1 cellular context compared by ENCODE assay signal in the genomic region with DNA sequence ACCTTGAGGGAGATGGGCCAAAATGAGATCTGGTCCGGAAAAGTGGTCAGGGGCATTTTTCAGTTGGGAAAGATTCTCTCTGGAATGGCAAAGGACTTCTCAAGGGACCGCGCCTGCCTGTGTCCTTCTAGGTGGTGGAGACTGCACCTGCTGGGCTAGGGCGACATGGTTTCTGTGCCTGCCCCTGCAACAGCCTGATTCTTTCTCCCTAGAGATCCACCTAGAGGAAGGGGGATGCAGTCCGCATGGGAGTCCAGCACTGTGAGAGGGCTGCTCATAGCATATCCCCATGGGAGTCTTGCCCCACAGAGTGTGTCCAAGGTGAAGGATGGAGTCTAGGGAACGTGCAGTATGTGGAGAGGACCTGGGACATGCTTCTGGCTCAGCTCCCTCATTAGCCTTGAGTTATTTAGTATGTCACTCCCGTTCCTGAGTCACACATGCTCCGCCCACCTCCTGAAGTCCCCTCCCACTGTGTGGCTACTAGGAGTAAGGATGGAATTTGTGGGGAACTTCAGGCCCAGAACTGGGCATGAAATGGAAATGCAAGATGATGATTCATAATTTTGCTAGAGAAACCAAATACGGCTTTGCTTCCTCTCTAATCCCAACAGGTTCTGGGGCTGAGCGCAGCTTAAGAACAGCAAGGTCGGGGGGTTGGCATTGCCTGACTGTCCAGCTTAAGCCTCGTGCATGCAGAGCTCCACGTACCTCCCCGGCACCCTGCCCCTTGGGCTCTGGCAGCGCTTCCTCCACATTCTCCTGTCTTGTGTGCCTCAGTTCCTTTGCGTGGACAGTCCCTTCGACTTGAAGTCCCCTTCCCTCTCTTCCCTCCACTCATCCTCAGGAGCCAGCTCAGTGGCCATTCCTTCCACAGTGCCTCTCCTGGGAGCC.
TF ChIP-seq lines count a peak whose summit lies in the region.

No MANE protein-coding gene starts in this region.

TF ChIP-seq in HEK293, 187 proteins besides CTCF, POLR2A, EP300 and RAD21 (continued from another document):
- TF ChIP-seq, protein P1, sequence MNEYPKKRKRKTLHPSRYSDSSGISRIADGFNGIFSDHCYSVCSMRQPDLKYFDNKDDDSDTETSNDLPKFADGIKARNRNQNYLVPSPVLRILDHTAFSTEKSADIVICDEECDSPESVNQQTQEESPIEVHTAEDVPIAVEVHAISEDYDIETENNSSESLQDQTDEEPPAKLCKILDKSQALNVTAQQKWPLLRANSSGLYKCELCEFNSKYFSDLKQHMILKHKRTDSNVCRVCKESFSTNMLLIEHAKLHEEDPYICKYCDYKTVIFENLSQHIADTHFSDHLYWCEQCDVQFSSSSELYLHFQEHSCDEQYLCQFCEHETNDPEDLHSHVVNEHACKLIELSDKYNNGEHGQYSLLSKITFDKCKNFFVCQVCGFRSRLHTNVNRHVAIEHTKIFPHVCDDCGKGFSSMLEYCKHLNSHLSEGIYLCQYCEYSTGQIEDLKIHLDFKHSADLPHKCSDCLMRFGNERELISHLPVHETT (tag by site-specific recombination; IDR thresholded peaks at IDR 0.05): no peak
- TF ChIP-seq ZNF10 (tag by site-specific recombination; IDR thresholded peaks at IDR 0.05): peak; percentile 14; the same call in 1 of the 2 replicates
- TF ChIP-seq, protein P2, sequence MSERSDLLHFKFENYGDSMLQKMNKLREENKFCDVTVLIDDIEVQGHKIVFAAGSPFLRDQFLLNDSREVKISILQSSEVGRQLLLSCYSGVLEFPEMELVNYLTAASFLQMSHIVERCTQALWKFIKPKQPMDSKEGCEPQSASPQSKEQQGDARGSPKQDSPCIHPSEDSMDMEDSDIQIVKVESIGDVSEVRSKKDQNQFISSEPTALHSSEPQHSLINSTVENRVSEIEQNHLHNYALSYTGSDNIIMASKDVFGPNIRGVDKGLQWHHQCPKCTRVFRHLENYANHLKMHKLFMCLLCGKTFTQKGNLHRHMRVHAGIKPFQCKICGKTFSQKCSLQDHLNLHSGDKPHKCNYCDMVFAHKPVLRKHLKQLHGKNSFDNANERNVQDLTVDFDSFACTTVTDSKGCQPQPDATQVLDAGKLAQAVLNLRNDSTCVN (tag by site-specific recombination; optimal IDR thresholded peaks at IDR 0.05): no peak
- TF ChIP-seq, protein P3, sequence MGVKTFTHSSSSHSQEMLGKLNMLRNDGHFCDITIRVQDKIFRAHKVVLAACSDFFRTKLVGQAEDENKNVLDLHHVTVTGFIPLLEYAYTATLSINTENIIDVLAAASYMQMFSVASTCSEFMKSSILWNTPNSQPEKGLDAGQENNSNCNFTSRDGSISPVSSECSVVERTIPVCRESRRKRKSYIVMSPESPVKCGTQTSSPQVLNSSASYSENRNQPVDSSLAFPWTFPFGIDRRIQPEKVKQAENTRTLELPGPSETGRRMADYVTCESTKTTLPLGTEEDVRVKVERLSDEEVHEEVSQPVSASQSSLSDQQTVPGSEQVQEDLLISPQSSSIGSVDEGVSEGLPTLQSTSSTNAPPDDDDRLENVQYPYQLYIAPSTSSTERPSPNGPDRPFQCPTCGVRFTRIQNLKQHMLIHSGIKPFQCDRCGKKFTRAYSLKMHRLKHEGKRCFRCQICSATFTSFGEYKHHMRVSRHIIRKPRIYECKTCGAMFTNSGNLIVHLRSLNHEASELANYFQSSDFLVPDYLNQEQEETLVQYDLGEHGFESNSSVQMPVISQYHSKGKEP (tag by site-specific recombination; IDR thresholded peaks at IDR 0.05): no peak
- TF ChIP-seq, protein P4, sequence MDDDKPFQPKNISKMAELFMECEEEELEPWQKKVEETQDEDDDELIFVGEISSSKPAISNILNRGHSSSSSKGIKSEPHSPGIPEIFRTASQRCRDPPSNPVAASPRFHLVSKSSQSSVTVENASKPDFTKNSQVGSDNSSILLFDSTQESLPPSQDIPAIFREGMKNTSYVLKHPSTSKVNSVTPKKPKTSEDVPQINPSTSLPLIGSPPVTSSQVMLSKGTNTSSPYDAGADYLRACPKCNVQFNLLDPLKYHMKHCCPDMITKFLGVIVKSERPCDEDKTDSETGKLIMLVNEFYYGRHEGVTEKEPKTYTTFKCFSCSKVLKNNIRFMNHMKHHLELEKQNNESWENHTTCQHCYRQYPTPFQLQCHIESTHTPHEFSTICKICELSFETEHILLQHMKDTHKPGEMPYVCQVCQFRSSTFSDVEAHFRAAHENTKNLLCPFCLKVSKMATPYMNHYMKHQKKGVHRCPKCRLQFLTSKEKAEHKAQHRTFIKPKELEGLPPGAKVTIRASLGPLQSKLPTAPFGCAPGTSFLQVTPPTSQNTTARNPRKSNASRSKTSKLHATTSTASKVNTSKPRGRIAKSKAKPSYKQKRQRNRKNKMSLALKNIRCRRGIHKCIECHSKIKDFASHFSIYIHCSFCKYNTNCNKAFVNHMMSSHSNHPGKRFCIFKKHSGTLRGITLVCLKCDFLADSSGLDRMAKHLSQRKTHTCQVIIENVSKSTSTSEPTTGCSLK (tag by site-specific recombination; IDR thresholded peaks at IDR 0.05): no peak
- no peak for TF ChIP-seq ZXDB (tag by site-specific recombination; IDR thresholded peaks at IDR 0.05)
- TF ChIP-seq ZNF76 (tag by site-specific recombination; IDR thresholded peaks at IDR 0.05; ENCODE audit: borderline replicate concordance, low read depth): no peak
- TF ChIP-seq ZNF785 (tag by site-specific recombination; IDR thresholded peaks at IDR 0.05): no peak
- no peak for TF ChIP-seq FEZF1 (tag by site-specific recombination; IDR thresholded peaks at IDR 0.05)
- TF ChIP-seq, protein P5, sequence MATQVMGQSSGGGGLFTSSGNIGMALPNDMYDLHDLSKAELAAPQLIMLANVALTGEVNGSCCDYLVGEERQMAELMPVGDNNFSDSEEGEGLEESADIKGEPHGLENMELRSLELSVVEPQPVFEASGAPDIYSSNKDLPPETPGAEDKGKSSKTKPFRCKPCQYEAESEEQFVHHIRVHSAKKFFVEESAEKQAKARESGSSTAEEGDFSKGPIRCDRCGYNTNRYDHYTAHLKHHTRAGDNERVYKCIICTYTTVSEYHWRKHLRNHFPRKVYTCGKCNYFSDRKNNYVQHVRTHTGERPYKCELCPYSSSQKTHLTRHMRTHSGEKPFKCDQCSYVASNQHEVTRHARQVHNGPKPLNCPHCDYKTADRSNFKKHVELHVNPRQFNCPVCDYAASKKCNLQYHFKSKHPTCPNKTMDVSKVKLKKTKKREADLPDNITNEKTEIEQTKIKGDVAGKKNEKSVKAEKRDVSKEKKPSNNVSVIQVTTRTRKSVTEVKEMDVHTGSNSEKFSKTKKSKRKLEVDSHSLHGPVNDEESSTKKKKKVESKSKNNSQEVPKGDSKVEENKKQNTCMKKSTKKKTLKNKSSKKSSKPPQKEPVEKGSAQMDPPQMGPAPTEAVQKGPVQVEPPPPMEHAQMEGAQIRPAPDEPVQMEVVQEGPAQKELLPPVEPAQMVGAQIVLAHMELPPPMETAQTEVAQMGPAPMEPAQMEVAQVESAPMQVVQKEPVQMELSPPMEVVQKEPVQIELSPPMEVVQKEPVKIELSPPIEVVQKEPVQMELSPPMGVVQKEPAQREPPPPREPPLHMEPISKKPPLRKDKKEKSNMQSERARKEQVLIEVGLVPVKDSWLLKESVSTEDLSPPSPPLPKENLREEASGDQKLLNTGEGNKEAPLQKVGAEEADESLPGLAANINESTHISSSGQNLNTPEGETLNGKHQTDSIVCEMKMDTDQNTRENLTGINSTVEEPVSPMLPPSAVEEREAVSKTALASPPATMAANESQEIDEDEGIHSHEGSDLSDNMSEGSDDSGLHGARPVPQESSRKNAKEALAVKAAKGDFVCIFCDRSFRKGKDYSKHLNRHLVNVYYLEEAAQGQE (tag by site-specific recombination; IDR thresholded peaks at IDR 0.05): no peak
- TF ChIP-seq ZNF670 (tag by site-specific recombination; IDR thresholded peaks at IDR 0.05; ENCODE audit: low read depth): no peak
- no peak for TF ChIP-seq ZNF585B (tag by site-specific recombination; IDR thresholded peaks at IDR 0.05)
- TF ChIP-seq ZNF292 (tag by site-specific recombination; IDR thresholded peaks at IDR 0.05; ENCODE audit: borderline replicate concordance, low read depth): no peak
- TF ChIP-seq ZNF600 (tag by site-specific recombination; IDR thresholded peaks at IDR 0.05): peak; percentile 68; the same call in 1 of the 2 replicates
- TF ChIP-seq ZNF114 (tag by site-specific recombination; IDR thresholded peaks at IDR 0.05): no peak
- TF ChIP-seq KLF1 (tag by site-specific recombination; IDR thresholded peaks at IDR 0.05): no peak
- TF ChIP-seq SETDB1 (IDR thresholded peaks at IDR 0.05; ENCODE audit: insufficient read length, low read length): no peak
- TF ChIP-seq ZNF140 (tag by site-specific recombination; IDR thresholded peaks at IDR 0.05): no peak
- TF ChIP-seq, protein P6, sequence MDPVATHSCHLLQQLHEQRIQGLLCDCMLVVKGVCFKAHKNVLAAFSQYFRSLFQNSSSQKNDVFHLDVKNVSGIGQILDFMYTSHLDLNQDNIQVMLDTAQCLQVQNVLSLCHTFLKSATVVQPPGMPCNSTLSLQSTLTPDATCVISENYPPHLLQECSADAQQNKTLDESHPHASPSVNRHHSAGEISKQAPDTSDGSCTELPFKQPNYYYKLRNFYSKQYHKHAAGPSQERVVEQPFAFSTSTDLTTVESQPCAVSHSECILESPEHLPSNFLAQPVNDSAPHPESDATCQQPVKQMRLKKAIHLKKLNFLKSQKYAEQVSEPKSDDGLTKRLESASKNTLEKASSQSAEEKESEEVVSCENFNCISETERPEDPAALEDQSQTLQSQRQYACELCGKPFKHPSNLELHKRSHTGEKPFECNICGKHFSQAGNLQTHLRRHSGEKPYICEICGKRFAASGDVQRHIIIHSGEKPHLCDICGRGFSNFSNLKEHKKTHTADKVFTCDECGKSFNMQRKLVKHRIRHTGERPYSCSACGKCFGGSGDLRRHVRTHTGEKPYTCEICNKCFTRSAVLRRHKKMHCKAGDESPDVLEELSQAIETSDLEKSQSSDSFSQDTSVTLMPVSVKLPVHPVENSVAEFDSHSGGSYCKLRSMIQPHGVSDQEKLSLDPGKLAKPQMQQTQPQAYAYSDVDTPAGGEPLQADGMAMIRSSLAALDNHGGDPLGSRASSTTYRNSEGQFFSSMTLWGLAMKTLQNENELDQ (tag by site-specific recombination; IDR thresholded peaks at IDR 0.05; ENCODE audit: low read depth): no peak
- TF ChIP-seq, protein P7, sequence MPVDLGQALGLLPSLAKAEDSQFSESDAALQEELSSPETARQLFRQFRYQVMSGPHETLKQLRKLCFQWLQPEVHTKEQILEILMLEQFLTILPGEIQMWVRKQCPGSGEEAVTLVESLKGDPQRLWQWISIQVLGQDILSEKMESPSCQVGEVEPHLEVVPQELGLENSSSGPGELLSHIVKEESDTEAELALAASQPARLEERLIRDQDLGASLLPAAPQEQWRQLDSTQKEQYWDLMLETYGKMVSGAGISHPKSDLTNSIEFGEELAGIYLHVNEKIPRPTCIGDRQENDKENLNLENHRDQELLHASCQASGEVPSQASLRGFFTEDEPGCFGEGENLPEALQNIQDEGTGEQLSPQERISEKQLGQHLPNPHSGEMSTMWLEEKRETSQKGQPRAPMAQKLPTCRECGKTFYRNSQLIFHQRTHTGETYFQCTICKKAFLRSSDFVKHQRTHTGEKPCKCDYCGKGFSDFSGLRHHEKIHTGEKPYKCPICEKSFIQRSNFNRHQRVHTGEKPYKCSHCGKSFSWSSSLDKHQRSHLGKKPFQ (tag by site-specific recombination; IDR thresholded peaks at IDR 0.05): no peak
- peak; percentile 26; the same call in 1 of the 2 replicates for TF ChIP-seq SP7 (tag by site-specific recombination; IDR thresholded peaks at IDR 0.05)
- no peak for TF ChIP-seq ZNF24 (tag by site-specific recombination; IDR thresholded peaks at IDR 0.05)
- TF ChIP-seq ZNF239 (tag by site-specific recombination; IDR thresholded peaks at IDR 0.05): no peak
- TF ChIP-seq ZSCAN16 (tag by site-specific recombination; IDR thresholded peaks at IDR 0.05): no peak
- no peak for TF ChIP-seq GLIS2 (tag by site-specific recombination; IDR thresholded peaks at IDR 0.05)
- peak; percentile 40; the same call in 1 of the 2 replicates for TF ChIP-seq EGR2 (tag by site-specific recombination; IDR thresholded peaks at IDR 0.05; ENCODE audit: low read depth)
